19 cellular contexts compared by ENCODE assay signal in genomic region chr1:201565771-201566528, GRCh38. TPM values are rescaled to one million over a fixed set of nuclear protein-coding genes. Genes with fewer than 3 reads are reported as not detected.
A peak's percentile ranks its signal among the peaks of the same experiment; 100 is the strongest.
DNase-seq lines count a peak whose midpoint lies in the region; ATAC-seq, FAIRE-seq and TF ChIP-seq lines count a peak whose summit lies in the region.
"Had no signal": no experiment of that assay in that cellular context is flagged by ENCODE, and none has a peak within 500 bp of the region (broad histone marks: within the 10 kb centered on the region; RNA-seq: fewer than 3 reads in every experiment).

No MANE protein-coding gene starts in this region.

- no peak; the same call in 2 of the 3 replicates for ATAC-seq in K562
- ATAC-seq: activated naive CD8-positive, alpha-beta T cell treated with anti-CD3 and anti-CD28 coated beads, Interleukin-2, amount 50 U/mL, for 24 hours; activated T-cell treated with anti-CD3 and anti-CD28 coated beads, Interleukin-2, amount 50 U/mL, for 72 hours; Panc1; upper lobe of right lung had no signal

- CTCF ChIA-PET in K562 (lab: Yijun Ruan, JAX; ENCODE audit: low intra/inter-chr PET ratio) = no interaction called here

- H3K4me3 ChIP-seq in K562 = no peak overlapping the region
- H3K4me3 ChIP-seq: upper lobe of right lung had no signal

- H2AFZ ChIP-seq in K562 (ENCODE audit: low read depth, low read length) = peak overlapping the region; percentile 71

- FAIRE-seq in K562 (lab: Jason Lieb, UNC) = no peak

- DNase-seq in NCI-H1436 (lab: John Stamatoyannopoulos, UW) (peak; percentile 18), NCI-H1436 treated with DMSO at 0.1 percent for 48 hours (lab: John Stamatoyannopoulos, UW) (no peak), K562 (ENCODE audit: extremely low read depth in 1 of 4, low spot score in 3 of 4) (peak in 1 of 4 experiments; percentile 9), medulla oblongata (ENCODE audit: extremely low spot score) (peak; percentile 84), substantia nigra (lab: John Stamatoyannopoulos, UW) (peak in 24 of 49 donors; percentile 26 to 90 (median 72)), SIG-M5 (lab: John Stamatoyannopoulos, UW) (no peak), T1000 (lab: John Stamatoyannopoulos, UW) (no peak)
- no peak for DNase-seq in activated T-cell treated with anti-CD3 and anti-CD28 coated beads, Interleukin-2, amount 50 U/mL, for 48 hours
- DNase-seq: activated CD4-positive, alpha-beta T cell treated with anti-CD3 and anti-CD28 coated beads, Interleukin-2, amount 50 U/mL, for 4 hours; activated naive CD8-positive, alpha-beta T cell treated with anti-CD3 and anti-CD28 coated beads, Interleukin-2, amount 50 U/mL, for 24 hours; activated T-cell treated with anti-CD3 and anti-CD28 coated beads, Interleukin-2, amount 50 U/mL, for 72 hours; CD4-positive, alpha-beta T cell; cerebellar nuclear complex; foreskin fibroblast; mesendoderm; NCI-H774; upper lobe of right lung had no signal

- no peak for TF ChIP-seq POLR2A in K562 (conservative IDR thresholded peaks at IDR 0.05)

- H3K9ac ChIP-seq in K562 (ENCODE audit: insufficient read depth in 1 of 2, low read depth in 2 of 2, low read length in 2 of 2) = peak overlapping the region; percentile 21 to 53; a peak in 3 of 4 replicates

- peaks cover 50 to 60% of the 10 kb centered on the region in 2 experiments for H3K4me1 ChIP-seq in K562 (replicated peaks in 1 of 2; ENCODE audit: control insufficient read depth in 2 of 2, insufficient read depth in 2 of 2, low read length in 2 of 2)

- POLR2A ChIA-PET in K562 (lab: Yijun Ruan, JAX) = interaction anchor here (0.6 to 1.3 kb wide), 7 partner anchors 9 to 254 kb away, joined by 3 to 5 read pairs (median 4); no protein-coding TSS in a partner anchor

- H3K27ac ChIP-seq in K562 (ENCODE audit: extremely low read depth, low read depth, low read length) (peak overlapping the region; percentile 81), substantia nigra (ENCODE audit: low read depth, low read length, poor library complexity, severe bottlenecking) (peak overlapping the region; percentile 96)
- H3K27ac ChIP-seq: 22Rv1, upper lobe of right lung had no signal

- intact Hi-C loops in K562 (cut with micrococcal nuclease) = loop anchor here (2.0 kb wide), 1 partner anchor 17 kb away; no protein-coding TSS in a partner anchor

- H3K9me1 ChIP-seq in K562 (ENCODE audit: control insufficient read depth, insufficient read depth, low read length) = peaks cover 4% of the 10 kb centered on the region

- in situ Hi-C loops in K562 (cut with MboI) = no loop called here

- no peak for TF ChIP-seq EP300 in K562 (IDR thresholded peaks at IDR 0.05; ENCODE audit: low read length)

- no peaks in the 10 kb centered on the region for H3K9me3 ChIP-seq in K562 (replicated peaks; ENCODE audit: control insufficient read depth, insufficient read depth, low read depth, low read length)
- H3K9me3 ChIP-seq: upper lobe of right lung had no signal

- no peaks in the 10 kb centered on the region for H3K27me3 ChIP-seq in K562 (ENCODE audit: control insufficient read depth in 2 of 2, insufficient read depth in 2 of 2, low read length in 2 of 2)
- H3K27me3 ChIP-seq: upper lobe of right lung had no signal

- H3K4me2 ChIP-seq in K562 (ENCODE audit: insufficient read depth, low read length) = no peak overlapping the region

- H3K79me2 ChIP-seq in K562 (ENCODE audit: control insufficient read depth, insufficient read depth, low read length) = no peaks in the 10 kb centered on the region; the same call in 2 of the 3 replicates

- no peak for TF ChIP-seq CTCF in K562 (IDR thresholded peaks at IDR 0.05 in 2 of 3, conservative IDR thresholded peaks at IDR 0.05 in 1 of 3; ENCODE audit: insufficient read depth in 2 of 3, low read depth in 1 of 3, low read length in 3 of 3)

- BruUV-seq in K562 (replicated peaks; lab: Mats Ljungman, UMichigan) = no TSS peak

- no peak for TF ChIP-seq RAD21 in K562 (CRISPR knock-in tag; conservative IDR thresholded peaks at IDR 0.05 in 1 of 2, IDR thresholded peaks at IDR 0.05 in 1 of 2)

- no peaks in the 10 kb centered on the region for H3K36me3 ChIP-seq in K562 (ENCODE audit: control insufficient read depth, insufficient read depth, low read length)
- H3K36me3 ChIP-seq: upper lobe of right lung had no signal

- WGBS in K562 (ENCODE audit: insufficient coverage, low coverage, missing lambda C conversion rate) = 75% methylated on average over 12 of the region's 12 CpGs

- H4K20me1 ChIP-seq in K562 (replicated peaks; ENCODE audit: control insufficient read depth, insufficient read depth, low read length) = no peaks in the 10 kb centered on the region

TF ChIP-seq in K562, 482 proteins besides CTCF, POLR2A, EP300 and RAD21 (continues in another document):
- TF ChIP-seq MTA2 (IDR thresholded peaks at IDR 0.05; ENCODE audit: low read depth) (0 out of 2 replicates have a peak, but pooled peaks have one; percentile 4), ZNF584 (CRISPR knock-in tag; IDR thresholded peaks at IDR 0.05; ENCODE audit: low read depth) (0 out of 2 replicates have a peak, but pooled peaks have one; percentile 34), NR4A1 (CRISPR knock-in tag; IDR thresholded peaks at IDR 0.05) (peak; percentile 11; the same call in 1 of the 2 replicates), NR4A1 (tag; IDR thresholded peaks at IDR 0.05) (peak; percentile 64), HBP1 (CRISPR knock-in tag; IDR thresholded peaks at IDR 0.05) (0 out of 2 replicates have a peak, but pooled peaks have one; percentile 49), RNF219 (CRISPR knock-in tag; IDR thresholded peaks at IDR 0.05) (0 out of 2 replicates have a peak, but pooled peaks have one; percentile 38)

RNA-seq across cellular contexts. Expression of gene NAV1, which starts 27.0 kb away (rescaled TPM):
- total RNA-seq in K562 (2011; cell fraction: chromatin; rRNA removed; ENCODE audit: low replicate concordance) = 12.5 and 15.1 TPM in 2 replicates
- total RNA-seq in K562 (2011; cell fraction: nucleolus; rRNA removed) = 5.0 and 6.2 TPM in 2 replicates
- 10.3 and 12.7 TPM in 2 replicates for total RNA-seq in K562 (2011; cell fraction: nucleoplasm; rRNA removed)
- total RNA-seq in K562 (2014; rRNA removed) (4.5 and 4.9 TPM in 2 replicates), K562 (2014; rRNA removed; fragmentation: Illumina TruSeq; extraction: Trizol) (3.2 and 3.7 TPM in 2 replicates), K562 (2015; rRNA removed; fragmentation: Illumina TruSeq; extraction: Trizol) (2.9 and 3.3 TPM in 2 replicates), K562 (2021) (15.4 and 16.8 TPM in 2 replicates)
- polyA plus RNA-seq in K562 (2011; rRNA removed) (0.91 TPM in 2 replicates), K562 (2014; fragmentation: Illumina TruSeq; extraction: Trizol) (10.7 and 13.2 TPM in 2 replicates), K562 (2014; fragmentation: Nextera tagmentation; extraction: Ambion mirVana) (1 to 10 TPM; 1.8 to 2.1 TPM), K562 (2014; rRNA removed) (4.2 and 5.6 TPM in 2 replicates)
- polyA plus RNA-seq in K562 (2011; cell fraction: cytosol; rRNA removed) = 0.63 and 0.92 TPM in 2 replicates
- 2.0 and 4.7 TPM in 2 replicates for polyA plus RNA-seq in K562 (2011; cell fraction: nucleus; rRNA removed)
- 16.3 and 25.4 TPM in 2 replicates for polyA plus RNA-seq in K562 (2012)
- 1.5 and 1.9 TPM in 2 replicates for polyA minus RNA-seq in K562 (2011; rRNA and poly(A)+ RNA removed)
- 3.9 and 4.1 TPM in 2 replicates for polyA minus RNA-seq in K562 (2011; cell fraction: cytosol; rRNA and poly(A)+ RNA removed)
- polyA minus RNA-seq in K562 (2011; cell fraction: nucleus; rRNA and poly(A)+ RNA removed) = 2.9 and 3.0 TPM in 2 replicates

RNA-seq across cellular contexts. Expression of gene CSRP1, which starts 59.0 kb away (rescaled TPM):
- 6.5 and 10.3 TPM in 2 replicates for total RNA-seq in K562 (2011; cell fraction: chromatin; rRNA removed; ENCODE audit: low replicate concordance)
- 7.0 and 7.5 TPM in 2 replicates for total RNA-seq in K562 (2011; cell fraction: nucleolus; rRNA removed)
- 7.3 and 8.9 TPM in 2 replicates for total RNA-seq in K562 (2011; cell fraction: nucleoplasm; rRNA removed)
- total RNA-seq in K562 (2014; rRNA removed) (23.7 and 30.8 TPM in 2 replicates), K562 (2014; rRNA removed; fragmentation: Illumina TruSeq; extraction: Trizol) (19.6 and 22.6 TPM in 2 replicates), K562 (2015; rRNA removed; fragmentation: Illumina TruSeq; extraction: Trizol) (28.3 and 30.3 TPM in 2 replicates), K562 (2021) (25.7 and 28.2 TPM in 2 replicates)
- polyA plus RNA-seq in K562 (2011; rRNA removed) (21.3 and 23.7 TPM in 2 replicates), K562 (2014; fragmentation: Illumina TruSeq; extraction: Trizol) (34.6 and 39.4 TPM in 2 replicates), K562 (2014; fragmentation: Nextera tagmentation; extraction: Ambion mirVana) (10 to 100 TPM in 1 of 2 experiments, 1 to 10 TPM in 1; 6.8 to 11.0 TPM), K562 (2014; rRNA removed) (24.9 and 32.1 TPM in 2 replicates)
- polyA plus RNA-seq in K562 (2011; cell fraction: cytosol; rRNA removed) = 29.2 and 43.4 TPM in 2 replicates
- 14.3 and 20.0 TPM in 2 replicates for polyA plus RNA-seq in K562 (2011; cell fraction: nucleus; rRNA removed)
- 39.0 and 47.5 TPM in 2 replicates for polyA plus RNA-seq in K562 (2012)
- polyA minus RNA-seq in K562 (2011; rRNA and poly(A)+ RNA removed) = 14.3 and 19.7 TPM in 2 replicates
- 12.0 and 16.7 TPM in 2 replicates for polyA minus RNA-seq in K562 (2011; cell fraction: cytosol; rRNA and poly(A)+ RNA removed)
- 7.7 and 8.8 TPM in 2 replicates for polyA minus RNA-seq in K562 (2011; cell fraction: nucleus; rRNA and poly(A)+ RNA removed)

Comparison
In these comparisons a context has a peak if more than half of its experiments do, and no peak if none do; other contexts are left out.
1. DNase-seq: peak in NCI-H1436 (single experiment) and medulla oblongata (single experiment); none in NCI-H1436 treated with DMSO at 0.1 percent for 48 hours (single experiment), SIG-M5 (single experiment), T1000 (single experiment) and activated T-cell treated with anti-CD3 and anti-CD28 coated beads, Interleukin-2, amount 50 U/mL, for 48 hours (0 of 2).